Comparison of ENCODE assay signal across 12 cellular contexts in genomic region chr16:71929048-71929447, GRCh38. TPM values are rescaled to one million over a fixed set of nuclear protein-coding genes. Genes with fewer than 3 reads are reported as not detected.
DNase-seq lines count a peak whose midpoint lies in the region; TF ChIP-seq lines count a peak whose summit lies in the region.
"Had no signal": no experiment of that assay in that cellular context is flagged by ENCODE, and none has a peak within 500 bp of the region (broad histone marks: within the 10 kb centered on the region; RNA-seq: fewer than 3 reads in every experiment).

No MANE protein-coding gene starts in this region.

- no peak overlapping the region for H2AFZ ChIP-seq in osteoblast (ENCODE audit: low read length)

- peaks cover 40% of the 10 kb centered on the region for H3K4me1 ChIP-seq in osteoblast (ENCODE audit: insufficient read depth, low read length)

- H3K27me3 ChIP-seq in MG63: no peaks in the 10 kb centered on the region
- no peaks in the 10 kb centered on the region for H3K27me3 ChIP-seq in osteoblast (ENCODE audit: insufficient read depth, low read length)
- H3K27me3 ChIP-seq: testis had no signal

- peaks cover 70% of the 10 kb centered on the region for H4K20me1 ChIP-seq in osteoblast (ENCODE audit: insufficient read depth, low read length)

- H3K4me3 ChIP-seq in AG09309 (ENCODE audit: control insufficient read depth, low read depth, low read length): no peak overlapping the region
- no peak overlapping the region for H3K4me3 ChIP-seq in MG63
- H3K4me3 ChIP-seq in fibroblast of mammary gland (ENCODE audit: control insufficient read depth, low read depth, low read length): no peak overlapping the region
- H3K4me3 ChIP-seq in osteoblast (ENCODE audit: insufficient read depth, low read length): no peak overlapping the region
- H3K4me3 ChIP-seq: testis had no signal

- H3K9me3 ChIP-seq in MG63 (no peaks in the 10 kb centered on the region), osteoblast (ENCODE audit: low read depth, low read length) (no peaks in the 10 kb centered on the region)
- H3K9me3 ChIP-seq: testis had no signal

- H3K27ac ChIP-seq in osteoblast (ENCODE audit: low read depth, low read length): peak overlapping the region; percentile 65

- peaks cover 66% of the 10 kb centered on the region for H3K79me2 ChIP-seq in osteoblast (ENCODE audit: insufficient read depth, low read length)

- H3K36me3 ChIP-seq in MG63: peaks cover 25% of the 10 kb centered on the region
- peaks cover 59% of the 10 kb centered on the region for H3K36me3 ChIP-seq in osteoblast (ENCODE audit: insufficient read depth, low read length)

- TF ChIP-seq CTCF in AG09309 (IDR thresholded peaks at IDR 0.05; ENCODE audit: control insufficient read depth, insufficient read depth, low read depth, low read length, missing control alignments) (no peak), fibroblast of mammary gland (conservative IDR thresholded peaks at IDR 0.05; ENCODE audit: control insufficient read depth, insufficient read depth, low read depth, low read length) (no peak), osteoblast (IDR thresholded peaks at IDR 0.05; ENCODE audit: extremely low read depth, low read depth, low read length) (no peak)

- DNase-seq in AG09309 (ENCODE audit: low read depth) (peak; percentile 39), MG63 (peak; percentile 47), fibroblast of mammary gland (ENCODE audit: low read depth) (peak; percentile 75), osteoblast (ENCODE audit: insufficient read length, low spot score, missing footprints) (peak; percentile 75), HuH-7 (ENCODE audit: low spot score) (no peak), NCI-H2029 treated with DMSO at 0.1 percent for 48 hours (lab: John Stamatoyannopoulos, UW) (no peak)
- DNase-seq in stimulated activated CD4-positive, alpha-beta T cell treated with anti-CD3 and anti-CD28 coated beads, Interleukin-4, amount 100 ng/mL, for 1 hour: no peak
- no peak for DNase-seq in activated T-cell treated with anti-CD3 and anti-CD28 coated beads, Interleukin-2, amount 50 U/mL, for 1 hour
- DNase-seq: activated effector memory CD4-positive, alpha-beta T cell treated with anti-CD3 and anti-CD28 coated beads, Interleukin-2, amount 50 U/mL, for 16 hours; DMS153; NCI-H2171; testis had no signal

- H3K4me2 ChIP-seq in osteoblast (ENCODE audit: insufficient read depth, low read length): peak overlapping the region; percentile 51

RNA-seq across cellular contexts. Expression of gene IST1, which starts 33.7 kb away (rescaled TPM):
- total RNA-seq in MG63 (2014; rRNA removed; shearing (Covaris generic); ENCODE audit: low replicate concordance): 93.5 and 95.1 TPM in 2 replicates
- total RNA-seq in osteoblast: 213 and 229 TPM in 2 replicates

RNA-seq across cellular contexts. Expression of gene ZNF821, which starts 45.1 kb away (rescaled TPM):
- total RNA-seq in MG63 (2014; rRNA removed; shearing (Covaris generic); ENCODE audit: low replicate concordance): 4.3 and 17.7 TPM in 2 replicates
- 7.1 and 12.3 TPM in 2 replicates for total RNA-seq in osteoblast

Comparison
In these comparisons a context has a peak if more than half of its experiments do, and no peak if none do; other contexts are left out.
1. DNase-seq: peak in AG09309 (single experiment), MG63 (single experiment), fibroblast of mammary gland (single experiment) and osteoblast (single experiment); none in HuH-7 (single experiment), stimulated activated CD4-positive, alpha-beta T cell treated with anti-CD3 and anti-CD28 coated beads, Interleukin-4, amount 100 ng/mL, for 1 hour (single experiment), NCI-H2029 treated with DMSO at 0.1 percent for 48 hours (single experiment) and activated T-cell treated with anti-CD3 and anti-CD28 coated beads, Interleukin-2, amount 50 U/mL, for 1 hour (single experiment).